10 cellular contexts compared by ENCODE assay signal in the genomic region with DNA sequence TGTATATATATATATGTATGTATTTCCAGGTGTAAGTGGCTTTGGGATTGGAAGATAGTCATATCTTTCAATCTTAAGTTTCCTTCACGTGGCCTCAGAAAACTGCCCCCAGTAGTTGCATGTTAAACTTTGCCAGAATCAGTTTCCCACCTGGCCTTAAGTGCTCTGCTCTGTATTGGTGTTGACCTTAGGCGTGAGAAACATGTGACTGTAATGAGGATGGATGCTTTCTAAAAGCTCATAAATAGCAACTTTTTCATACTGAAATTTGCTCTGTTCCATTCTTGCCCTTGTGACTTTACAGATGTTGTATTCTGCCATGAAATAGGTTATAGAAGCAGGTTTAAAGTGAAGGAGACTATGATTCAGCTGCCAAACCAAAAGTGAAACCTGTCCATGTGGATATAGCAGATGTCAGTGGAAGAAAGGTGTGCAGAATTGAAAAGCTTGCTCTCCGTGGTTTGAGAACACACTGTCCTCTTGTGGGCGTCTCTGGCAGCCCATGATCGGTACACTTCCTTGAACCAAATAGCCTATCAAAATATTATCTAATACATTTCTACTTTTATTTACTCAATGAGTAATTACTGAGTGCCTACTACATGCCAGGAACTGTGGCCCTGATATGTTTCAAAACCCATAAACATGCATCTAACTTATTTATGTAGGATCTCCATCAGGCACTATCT. TPM values are rescaled to one million over a fixed set of nuclear protein-coding genes. Genes with fewer than 3 reads are reported as not detected.
DNase-seq lines count a peak whose midpoint lies in the region; ATAC-seq, FAIRE-seq and TF ChIP-seq lines count a peak whose summit lies in the region.
"Had no signal": no experiment of that assay in that cellular context is flagged by ENCODE, and none has a peak within 500 bp of the region (broad histone marks: within the 10 kb centered on the region; RNA-seq: fewer than 3 reads in every experiment).

No MANE protein-coding gene starts in this region.

- TF ChIP-seq CTCF in 22Rv1 (IDR thresholded peaks at IDR 0.05) (peak; percentile 51), endothelial cell of umbilical vein (IDR thresholded peaks at IDR 0.05; ENCODE audit: extremely low read depth in 1 of 2, insufficient read depth in 1 of 2, low read depth in 1 of 2, low read length in 2 of 2) (no peak), glutamatergic neuron (IDR thresholded peaks at IDR 0.05; ENCODE audit: partially characterized antibody, unreplicated experiment) (no peak)

- H3K27ac Mint-ChIP-seq in glutamatergic neuron (ENCODE audit: unreplicated experiment), result no peak overlapping the region

- no peak overlapping the region for H3K9ac ChIP-seq in endothelial cell of umbilical vein (replicated peaks; ENCODE audit: extremely low read depth, insufficient read depth, low read length)

- H3K36me3 ChIP-seq in endothelial cell of umbilical vein (ENCODE audit: control insufficient read depth in 2 of 2, extremely low read depth in 1 of 2, insufficient read depth in 2 of 2, low read length in 2 of 2), result peaks cover 0 to 2% of the 10 kb centered on the region in 2 experiments

- no peak overlapping the region for H3K27ac ChIP-seq in 22Rv1
- H3K27ac ChIP-seq in endothelial cell of umbilical vein (ENCODE audit: insufficient read depth, low read depth, low read length), result no peak overlapping the region

- peaks cover 6% of the 10 kb centered on the region for H3K27me3 Mint-ChIP-seq in glutamatergic neuron (ENCODE audit: unreplicated experiment)

- dilution Hi-C loops in endothelial cell of umbilical vein (cut with MboI; ENCODE audit: extremely low pct_ligation_motif_present, low sequenced_read_pairs), result no loop called here

- no peaks in the 10 kb centered on the region for H3K4me1 Mint-ChIP-seq in glutamatergic neuron (ENCODE audit: low read depth, unreplicated experiment)

- H3K9me3 ChIP-seq in endothelial cell of umbilical vein (replicated peaks; ENCODE audit: control insufficient read depth, insufficient read depth, low read length), result no peaks in the 10 kb centered on the region

- no TSS peak for BruUV-seq in endothelial cell of umbilical vein (replicated peaks; lab: Mats Ljungman, UMichigan)

- no peaks in the 10 kb centered on the region for H3K79me2 ChIP-seq in endothelial cell of umbilical vein (ENCODE audit: control insufficient read depth, insufficient read depth, low read length)

- H4K20me1 ChIP-seq in endothelial cell of umbilical vein (replicated peaks; ENCODE audit: control insufficient read depth, extremely low read depth, insufficient read depth, low read length), result no peaks in the 10 kb centered on the region

- no peaks in the 10 kb centered on the region for H3K9me1 ChIP-seq in endothelial cell of umbilical vein (replicated peaks; ENCODE audit: control insufficient read depth, extremely low read depth, insufficient read depth, low read length)

- H2AFZ ChIP-seq in endothelial cell of umbilical vein (ENCODE audit: low read depth, low read length), result no peak overlapping the region

- CTCF ChIA-PET in endothelial cell of umbilical vein (lab: Charles Lee), result interaction anchor here (0.6 to 9.5 kb wide), 9 partner anchors 8 to 476 kb away, joined by 3 to 226 read pairs (median 4); no protein-coding TSS in a partner anchor

- no peaks in the 10 kb centered on the region for H3K36me3 Mint-ChIP-seq in glutamatergic neuron (ENCODE audit: unreplicated experiment)

- no peaks in the 10 kb centered on the region for H3K27me3 ChIP-seq in endothelial cell of umbilical vein (ENCODE audit: control insufficient read depth in 2 of 2, insufficient read depth in 2 of 2, low read length in 2 of 2)

- FAIRE-seq in endothelial cell of umbilical vein (lab: Jason Lieb, UNC), result peak; percentile 24

- H3K4me1 ChIP-seq in endothelial cell of umbilical vein (ENCODE audit: control insufficient read depth, extremely low read depth, insufficient read depth, low read length), result peaks cover 7% of the 10 kb centered on the region

- no peak overlapping the region for H3K4me3 ChIP-seq in endothelial cell of umbilical vein (replicated peaks in 1 of 3; ENCODE audit: insufficient read depth in 1 of 3, low read depth in 1 of 3, low read length in 3 of 3)

- ATAC-seq in GM19324 (IDR thresholded peaks at IDR 0.05; ENCODE audit: low FRiP score, unreplicated experiment) (peak; percentile 63), GM18517 (IDR thresholded peaks at IDR 0.05; ENCODE audit: unreplicated experiment) (no peak)

- H3K9me3 Mint-ChIP-seq in glutamatergic neuron (ENCODE audit: unreplicated experiment), result no peaks in the 10 kb centered on the region

- TF ChIP-seq POLR2A in endothelial cell of umbilical vein (IDR thresholded peaks at IDR 0.05; ENCODE audit: low read depth, low read length), result no peak

- POLR2A ChIA-PET in endothelial cell of umbilical vein (lab: Charles Lee), result no interaction called here

- no peak overlapping the region for H3K4me3 Mint-ChIP-seq in glutamatergic neuron (ENCODE audit: unreplicated experiment)

- peak; percentile 51 for DNase-seq in NCI-H69 (lab: John Stamatoyannopoulos, UW)
- DNase-seq in endothelial cell of umbilical vein (ENCODE audit: low read depth, low spot score), result no peak
- no peak for DNase-seq in posterior vena cava (ENCODE audit: low spot score)
- no peak for DNase-seq in hepatic stellate cell (ENCODE audit: low spot score)
- DNase-seq in glutamatergic neuron, result no peak
- DNase-seq: Calu3; NK-92 treated with Interleukin-12 subunit alpha and Interleukin-12 subunit beta, amount 100 ng/mL, for 24 hours had no signal

- intact Hi-C loops in endothelial cell of umbilical vein (cut with micrococcal nuclease) (no loop called here), posterior vena cava (cut with DNase I) (loop anchor here in 1 of 2 donors (10.0 kb wide), 1 partner anchor 477 kb away; no protein-coding TSS in a partner anchor)

- peak overlapping the region; percentile 2 for H3K4me2 ChIP-seq in endothelial cell of umbilical vein (ENCODE audit: insufficient read depth, low read length)

TF ChIP-seq in endothelial cell of umbilical vein, 7 proteins besides CTCF, POLR2A, EP300 and RAD21:
- TF ChIP-seq MYC (IDR thresholded peaks at IDR 0.05; ENCODE audit: low read depth, low read length), result no peak
- no peak for TF ChIP-seq GATA2 (IDR thresholded peaks at IDR 0.05; ENCODE audit: insufficient read depth, insufficient read length, low read depth, low read length)
- no peak for TF ChIP-seq JUN (IDR thresholded peaks at IDR 0.05; ENCODE audit: borderline replicate concordance, insufficient read depth, insufficient read length, low read depth)
- no peak for TF ChIP-seq FOS (IDR thresholded peaks at IDR 0.05; ENCODE audit: borderline replicate concordance, insufficient read depth, low read length)
- no peak for TF ChIP-seq EZH2 (IDR thresholded peaks at IDR 0.05; ENCODE audit: borderline replicate concordance, low read depth, low read length, severe bottlenecking)
- TF ChIP-seq, protein P1, sequence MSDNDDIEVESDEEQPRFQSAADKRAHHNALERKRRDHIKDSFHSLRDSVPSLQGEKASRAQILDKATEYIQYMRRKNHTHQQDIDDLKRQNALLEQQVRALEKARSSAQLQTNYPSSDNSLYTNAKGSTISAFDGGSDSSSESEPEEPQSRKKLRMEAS (IDR thresholded peaks at IDR 0.05; ENCODE audit: insufficient read depth, insufficient read length), result no peak
- TF ChIP-seq POLR2AphosphoS5 (IDR thresholded peaks at IDR 0.05; ENCODE audit: insufficient read depth, low read depth, low read length), result no peak

RNA-seq across cellular contexts. Expression of a gene that starts 15.8 kb away (rescaled TPM):
- total RNA-seq in endothelial cell of umbilical vein, result 2.1 and 3.3 TPM in 2 replicates
- polyA plus RNA-seq in endothelial cell of umbilical vein, result 3.4 and 3.9 TPM in 2 replicates
- 2.6 and 4.9 TPM in 2 replicates for polyA plus RNA-seq in endothelial cell of umbilical vein (2011; cell fraction: cytosol; rRNA removed)
- 2.6 and 3.1 TPM in 2 replicates for polyA plus RNA-seq in endothelial cell of umbilical vein (2011; cell fraction: nucleus; rRNA removed)
- 2.4 and 6.3 TPM in 2 replicates for polyA plus RNA-seq in endothelial cell of umbilical vein (2012)
- 1.5 and 3.7 TPM in 2 replicates for polyA minus RNA-seq in endothelial cell of umbilical vein
- polyA minus RNA-seq in endothelial cell of umbilical vein (2011; cell fraction: cytosol; rRNA and poly(A)+ RNA removed), result not detected
- 1.6 and 1.9 TPM in 2 replicates for polyA minus RNA-seq in endothelial cell of umbilical vein (2011; cell fraction: nucleus; rRNA and poly(A)+ RNA removed)
- 10 to 100 TPM in 1 of 2 donors, 1 to 10 TPM in 1; 5.6 to 21.2 TPM for total RNA-seq in posterior vena cava
- 46.0 TPM for total RNA-seq in glutamatergic neuron (ENCODE audit: unreplicated experiment)
- total RNA-seq: Calu3 had no signal

RNA-seq across cellular contexts. Expression of a gene that starts 42.0 kb away (rescaled TPM):
- total RNA-seq in endothelial cell of umbilical vein, result 82.3 and 94.1 TPM in 2 replicates
- 4.6 and 6.6 TPM in 2 replicates for polyA plus RNA-seq in endothelial cell of umbilical vein
- 9.5 and 10.9 TPM in 2 replicates for polyA plus RNA-seq in endothelial cell of umbilical vein (2011; cell fraction: cytosol; rRNA removed)
- 12.2 and 16.9 TPM in 2 replicates for polyA plus RNA-seq in endothelial cell of umbilical vein (2011; cell fraction: nucleus; rRNA removed)
- 19.7 and 44.0 TPM in 2 replicates for polyA plus RNA-seq in endothelial cell of umbilical vein (2012)
- 8.2 and 10.1 TPM in 2 replicates for polyA minus RNA-seq in endothelial cell of umbilical vein
- 22.2 TPM for polyA minus RNA-seq in endothelial cell of umbilical vein (2011; cell fraction: cytosol; rRNA and poly(A)+ RNA removed)
- polyA minus RNA-seq in endothelial cell of umbilical vein (2011; cell fraction: nucleus; rRNA and poly(A)+ RNA removed), result 8.2 and 15.2 TPM in 2 replicates
- total RNA-seq in posterior vena cava, result 1 to 10 TPM; 3.1 to 3.5 TPM
- total RNA-seq in glutamatergic neuron (ENCODE audit: unreplicated experiment), result 8.9 TPM
